9 cellular contexts compared by ENCODE assay signal in genomic region chr2:100321881-100322820, GRCh38. TPM values are rescaled to one million over a fixed set of nuclear protein-coding genes. Genes with fewer than 3 reads are reported as not detected.
A peak's percentile ranks its signal among the peaks of the same experiment; 100 is the strongest.
DNase-seq lines count a peak whose midpoint lies in the region; ATAC-seq, FAIRE-seq and TF ChIP-seq lines count a peak whose summit lies in the region.
"Had no signal": no experiment of that assay in that cellular context is flagged by ENCODE, and none has a peak within 500 bp of the region (broad histone marks: within the 10 kb centered on the region; RNA-seq: fewer than 3 reads in every experiment).

TSS of gene LONRF2 (minus strand) at chr2:100322501. CDS start at chr2:100322093, 408 bp downstream.

- H3K79me2 ChIP-seq in fibroblast of lung (ENCODE audit: control insufficient read depth, insufficient read depth, low read length): no peaks in the 10 kb centered on the region

- peaks cover 76% of the 10 kb centered on the region for H3K27me3 ChIP-seq in A673 (replicated peaks; ENCODE audit: insufficient read depth, low read depth, low read length, poor library complexity)
- H3K27me3 ChIP-seq in fibroblast of lung (ENCODE audit: control insufficient read depth, insufficient read depth, low read length): peaks cover 22% of the 10 kb centered on the region

- no peak for FAIRE-seq in H54 (lab: Jason Lieb, UNC)

- H2AFZ ChIP-seq in fibroblast of lung (ENCODE audit: low read length): no peak within 1 kb of the TSS

- H4K20me1 ChIP-seq in fibroblast of lung (ENCODE audit: control insufficient read depth, extremely low read depth, insufficient read depth, low read length): no peaks in the 10 kb centered on the region

- no TSS peak for BruUV-seq in A673 (replicated peaks; lab: Mats Ljungman, UMichigan)

- no peak for TF ChIP-seq CTCF in A673 (conservative IDR thresholded peaks at IDR 0.05; ENCODE audit: low read depth, low read length)
- TF ChIP-seq CTCF in fibroblast of lung (conservative IDR thresholded peaks at IDR 0.05 in 1 of 2, IDR thresholded peaks at IDR 0.05 in 1 of 2; ENCODE audit: low read depth in 1 of 2, low read length in 2 of 2): no peak
- TF ChIP-seq CTCF in nephron progenitor cell (IDR thresholded peaks at IDR 0.05): no peak

- H3K4me1 ChIP-seq in A673 (ENCODE audit: insufficient read depth, low read length, poor library complexity, severe bottlenecking): no peaks in the 10 kb centered on the region
- H3K4me1 ChIP-seq in fibroblast of lung (ENCODE audit: control insufficient read depth, extremely low read depth, insufficient read depth, low read length): no peaks in the 10 kb centered on the region

- CTCF ChIA-PET in A673 (lab: Charles Lee): interaction anchor here (1.0 kb wide), 1 partner anchor 59 kb away, joined by 4 read pairs; no protein-coding TSS in a partner anchor

- peaks cover 29% of the 10 kb centered on the region for H3K9me3 Mint-ChIP-seq in nephron progenitor cell

- H3K9ac ChIP-seq in fibroblast of lung (ENCODE audit: insufficient read depth, low read length): no peak within 1 kb of the TSS

- DNase-seq in A673 (ENCODE audit: low spot score) (peak; percentile 18), H54 (ENCODE audit: insufficient read length, low spot score) (peak; percentile 15), fibroblast of lung (ENCODE audit: low read depth in 2 of 2) (peak in 1 of 2 donors; percentile 38), nephron progenitor cell (peak; percentile 63)

- TF ChIP-seq POLR2A in H54 (IDR thresholded peaks at IDR 0.05; ENCODE audit: low read depth, low read length): no peak

- no peak within 1 kb of the TSS for H3K27ac Mint-ChIP-seq in nephron progenitor cell

- H3K4me2 ChIP-seq in fibroblast of lung (ENCODE audit: extremely low read depth, insufficient read depth, low read length): peak within 1 kb of the TSS; percentile 15

- peaks cover 14% of the 10 kb centered on the region for H3K36me3 Mint-ChIP-seq in nephron progenitor cell (ENCODE audit: low read depth)

- ATAC-seq in SK-N-SH treated with all-trans-retinoic acid at 6 μM for 48 hours (peak; percentile 69), GM18907 (IDR thresholded peaks at IDR 0.05; ENCODE audit: unreplicated experiment) (no peak), HG02588 (IDR thresholded peaks at IDR 0.05; ENCODE audit: unreplicated experiment) (no peak), HG03571 (IDR thresholded peaks at IDR 0.05; ENCODE audit: unreplicated experiment) (no peak)

- peaks cover 81% of the 10 kb centered on the region for H3K27me3 Mint-ChIP-seq in nephron progenitor cell (ENCODE audit: low read depth, poor library complexity)

- H3K36me3 ChIP-seq in A673 (ENCODE audit: insufficient read depth, low read length, poor library complexity, severe bottlenecking) (no peaks in the 10 kb centered on the region), fibroblast of lung (ENCODE audit: control insufficient read depth, insufficient read depth, low read length) (no peaks in the 10 kb centered on the region)

- no peaks in the 10 kb centered on the region for H3K4me1 Mint-ChIP-seq in nephron progenitor cell

- H3K4me3 ChIP-seq in A673 (ENCODE audit: low read depth, low read length, poor library complexity, severe bottlenecking): peak within 1 kb of the TSS; percentile 46
- H3K4me3 ChIP-seq in fibroblast of lung (replicated peaks in 1 of 4; ENCODE audit: control extremely low read depth in 1 of 4, insufficient read depth in 1 of 4, low read depth in 3 of 4, low read length in 4 of 4): peak within 1 kb of the TSS in 1 of 4 experiments; percentile 17

- intact Hi-C loops in A673 (cut with micrococcal nuclease; ENCODE audit: unreplicated experiment): loop anchor here (10.0 kb wide), 1 partner anchor 57 kb away; no protein-coding TSS in a partner anchor

- peak within 1 kb of the TSS; percentile 78 for H3K4me3 Mint-ChIP-seq in nephron progenitor cell

- POLR2A ChIA-PET in A673 (lab: Charles Lee; ENCODE audit: low non-redundant PET): no interaction called here

- H3K27ac ChIP-seq in A673 (ENCODE audit: low read depth, low read length, poor library complexity, severe bottlenecking) (no peak within 1 kb of the TSS), fibroblast of lung (ENCODE audit: insufficient read depth, low read length) (no peak within 1 kb of the TSS)
- H3K27ac ChIP-seq: epithelial cell of prostate had no signal

- H3K9me3 ChIP-seq in A673 (ENCODE audit: low read depth, low read length, poor library complexity, severe bottlenecking): peaks cover 12% of the 10 kb centered on the region
- no peaks in the 10 kb centered on the region for H3K9me3 ChIP-seq in fibroblast of lung (ENCODE audit: control insufficient read depth, insufficient read depth, low read depth, low read length)

TF ChIP-seq in SK-N-SH treated with all-trans-retinoic acid at 6 μM for 48 hours, 23 proteins besides CTCF, POLR2A, EP300 and RAD21:
- TF ChIP-seq, protein P1, sequence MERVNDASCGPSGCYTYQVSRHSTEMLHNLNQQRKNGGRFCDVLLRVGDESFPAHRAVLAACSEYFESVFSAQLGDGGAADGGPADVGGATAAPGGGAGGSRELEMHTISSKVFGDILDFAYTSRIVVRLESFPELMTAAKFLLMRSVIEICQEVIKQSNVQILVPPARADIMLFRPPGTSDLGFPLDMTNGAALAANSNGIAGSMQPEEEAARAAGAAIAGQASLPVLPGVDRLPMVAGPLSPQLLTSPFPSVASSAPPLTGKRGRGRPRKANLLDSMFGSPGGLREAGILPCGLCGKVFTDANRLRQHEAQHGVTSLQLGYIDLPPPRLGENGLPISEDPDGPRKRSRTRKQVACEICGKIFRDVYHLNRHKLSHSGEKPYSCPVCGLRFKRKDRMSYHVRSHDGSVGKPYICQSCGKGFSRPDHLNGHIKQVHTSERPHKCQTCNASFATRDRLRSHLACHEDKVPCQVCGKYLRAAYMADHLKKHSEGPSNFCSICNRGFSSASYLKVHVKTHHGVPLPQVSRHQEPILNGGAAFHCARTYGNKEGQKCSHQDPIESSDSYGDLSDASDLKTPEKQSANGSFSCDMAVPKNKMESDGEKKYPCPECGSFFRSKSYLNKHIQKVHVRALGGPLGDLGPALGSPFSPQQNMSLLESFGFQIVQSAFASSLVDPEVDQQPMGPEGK (CRISPR knock-in tag; IDR thresholded peaks at IDR 0.05; ENCODE audit: borderline replicate concordance): no peak
- TF ChIP-seq SNAI2 (CRISPR knock-in tag; IDR thresholded peaks at IDR 0.05): peak; percentile 89; the same call in 1 of the 2 replicates
- TF ChIP-seq CSRNP3 (CRISPR knock-in tag; IDR thresholded peaks at IDR 0.05): no peak
- TF ChIP-seq ZNF565 (CRISPR knock-in tag; conservative IDR thresholded peaks at IDR 0.05; ENCODE audit: low read depth): no peak
- TF ChIP-seq CREB5 (CRISPR knock-in tag; IDR thresholded peaks at IDR 0.05; ENCODE audit: low read depth): no peak
- TF ChIP-seq CSDC2 (CRISPR knock-in tag; IDR thresholded peaks at IDR 0.05): no peak
- no peak for TF ChIP-seq TOX (CRISPR knock-in tag; IDR thresholded peaks at IDR 0.05; ENCODE audit: borderline replicate concordance)
- 0 out of 2 replicates have a peak, but pooled peaks have one; percentile 24 for TF ChIP-seq ZFP3 (CRISPR knock-in tag; IDR thresholded peaks at IDR 0.05)
- TF ChIP-seq GLIS3 (CRISPR knock-in tag; IDR thresholded peaks at IDR 0.05): no peak
- TF ChIP-seq ZFP30 (CRISPR knock-in tag; IDR thresholded peaks at IDR 0.05): no peak
- no peak for TF ChIP-seq BACH2 (CRISPR knock-in tag; IDR thresholded peaks at IDR 0.05; ENCODE audit: borderline replicate concordance)
- TF ChIP-seq ZNF8 (CRISPR knock-in tag; IDR thresholded peaks at IDR 0.05): peak; percentile 61

RNA-seq across cellular contexts. Expression of gene LONRF2, which starts in this region (rescaled TPM):
- total RNA-seq in A673 (2021) (3.5 and 3.8 TPM in 2 replicates), fibroblast of lung (under 0.01 TPM in 2 replicates)
- 0.01 and 0.03 TPM in 2 replicates for polyA plus RNA-seq in fibroblast of lung
- polyA plus RNA-seq in fibroblast of lung (2012): 0.02 TPM in 1 of 2 replicates, not detected in the other
- not detected in 2 replicates for polyA minus RNA-seq in fibroblast of lung (ENCODE audit: low replicate concordance)
